Comparison of ENCODE assay signal across 10 cellular contexts in genomic region chr2:178448968-178449661, GRCh38. TPM values are rescaled to one million over a fixed set of nuclear protein-coding genes. Genes with fewer than 3 reads are reported as not detected.
DNase-seq lines count a peak whose midpoint lies in the region; ATAC-seq and TF ChIP-seq lines count a peak whose summit lies in the region.
"Had no signal": no experiment of that assay in that cellular context is flagged by ENCODE, and none has a peak within 500 bp of the region (broad histone marks: within the 10 kb centered on the region; RNA-seq: fewer than 3 reads in every experiment).

No MANE protein-coding gene starts in this region.

- peaks cover 31% of the 10 kb centered on the region for H3K79me2 ChIP-seq in GM23338 (replicated peaks; ENCODE audit: insufficient read depth)

- peaks cover 18% of the 10 kb centered on the region for H3K4me1 Mint-ChIP-seq in GM23338
- H3K4me1 Mint-ChIP-seq in activated naive CD8-positive, alpha-beta T cell treated with anti-CD3 and anti-CD28 coated beads, Interleukin-2, amount 50 U/mL, for 24 hours: peaks cover 38% of the 10 kb centered on the region

- 60 to 90% methylated on average over 2 to 3 of the region's 4 CpGs for WGBS in mesodermal cell (ENCODE audit: insufficient coverage in 2 of 2), 2 experiments

- H3F3A ChIP-seq in GM23338 (replicated peaks; ENCODE audit: low read depth): 0 out of 2 replicates have a peak, but pooled peaks cover 4% of the 10 kb centered on the region

- no peaks in the 10 kb centered on the region for H3K27me3 ChIP-seq in GM23338 (ENCODE audit: insufficient read depth)
- H3K27me3 ChIP-seq: uterus had no signal

- no peaks in the 10 kb centered on the region for H3K9me3 ChIP-seq in mesodermal cell (ENCODE audit: control insufficient read depth, low read length)
- H3K9me3 ChIP-seq: uterus had no signal

- peak overlapping the region; percentile 87 for H3K4me3 Mint-ChIP-seq in GM23338
- H3K4me3 Mint-ChIP-seq in activated naive CD8-positive, alpha-beta T cell treated with anti-CD3 and anti-CD28 coated beads, Interleukin-2, amount 50 U/mL, for 24 hours: peak overlapping the region; percentile 89

- H3K36me3 ChIP-seq in GM23338 (ENCODE audit: insufficient read depth) (peaks cover 29% of the 10 kb centered on the region; the same call in 1 of the 2 replicates), mesodermal cell (ENCODE audit: control insufficient read depth, insufficient read depth, low read length) (peaks cover 46% of the 10 kb centered on the region)
- H3K36me3 ChIP-seq: uterus had no signal

- H3K36me3 Mint-ChIP-seq in GM23338 (ENCODE audit: low read depth): peaks cover 43% of the 10 kb centered on the region
- H3K36me3 Mint-ChIP-seq in activated naive CD8-positive, alpha-beta T cell treated with anti-CD3 and anti-CD28 coated beads, Interleukin-2, amount 50 U/mL, for 24 hours (ENCODE audit: low read depth): peaks cover 36% of the 10 kb centered on the region

- TF ChIP-seq CTCF in AG04449 (IDR thresholded peaks at IDR 0.05; ENCODE audit: insufficient read depth, low read length, missing control alignments) (no peak), GM23338 (conservative IDR thresholded peaks at IDR 0.05; ENCODE audit: low read depth in 2 of 2) (no peak)

- no peaks in the 10 kb centered on the region for H3K9me2 ChIP-seq in GM23338 (ENCODE audit: insufficient read depth)

- no peak for ATAC-seq in GM23338
- no peak for ATAC-seq in activated naive CD8-positive, alpha-beta T cell treated with anti-CD3 and anti-CD28 coated beads, Interleukin-2, amount 50 U/mL, for 24 hours
- ATAC-seq in HG03097 (IDR thresholded peaks at IDR 0.05; ENCODE audit: low FRiP score, unreplicated experiment): no peak

- H3K4me3 ChIP-seq in AG04449 (ENCODE audit: low read depth, low read length): peak overlapping the region; percentile 94
- peak overlapping the region; percentile 80 for H3K4me3 ChIP-seq in GM23338
- peak overlapping the region; percentile 74 for H3K4me3 ChIP-seq in mesodermal cell (ENCODE audit: extremely low read depth, insufficient read depth, low read length, poor library complexity, severe bottlenecking)

- POLR2A ChIA-PET in AG04449 (lab: Yijun Ruan, JAX): interaction anchor here (0.6 kb wide), 1 partner anchor 19 kb away, joined by 5 read pairs; no protein-coding TSS in a partner anchor

- peaks cover 7% of the 10 kb centered on the region for H4K20me1 ChIP-seq in GM23338 (replicated peaks; ENCODE audit: insufficient read depth)

- no peak overlapping the region for H3K27ac ChIP-seq in GM23338 (ENCODE audit: low read depth)
- H3K27ac ChIP-seq in mesodermal cell (ENCODE audit: low read depth, low read length, severe bottlenecking): no peak overlapping the region

- peaks cover 9% of the 10 kb centered on the region for H3K4me1 ChIP-seq in GM23338 (ENCODE audit: insufficient read depth)
- no peaks in the 10 kb centered on the region for H3K4me1 ChIP-seq in mesodermal cell (ENCODE audit: control insufficient read depth, insufficient read depth, low read length, poor library complexity, severe bottlenecking)
- H3K4me1 ChIP-seq: uterus had no signal

- peak overlapping the region; percentile 92 for H3K4me2 ChIP-seq in GM23338

- H3K9me3 Mint-ChIP-seq in GM23338: no peaks in the 10 kb centered on the region
- no peaks in the 10 kb centered on the region for H3K9me3 Mint-ChIP-seq in activated naive CD8-positive, alpha-beta T cell treated with anti-CD3 and anti-CD28 coated beads, Interleukin-2, amount 50 U/mL, for 24 hours

- H3K27ac Mint-ChIP-seq in GM23338: no peak overlapping the region
- H3K27ac Mint-ChIP-seq in activated naive CD8-positive, alpha-beta T cell treated with anti-CD3 and anti-CD28 coated beads, Interleukin-2, amount 50 U/mL, for 24 hours: peak overlapping the region; percentile 37

- CTCF ChIA-PET in AG04449 (lab: Yijun Ruan, JAX): interaction anchor here (1.1 to 1.4 kb wide), 3 partner anchors 30 to 31 kb away, joined by 3 to 5 read pairs (median 3); partner anchors contain the start of gene PLEKHA3

- H3K27me3 Mint-ChIP-seq in GM23338 (ENCODE audit: insufficient read depth, low read depth, poor library complexity): peaks cover 7% of the 10 kb centered on the region
- H3K27me3 Mint-ChIP-seq in activated naive CD8-positive, alpha-beta T cell treated with anti-CD3 and anti-CD28 coated beads, Interleukin-2, amount 50 U/mL, for 24 hours: no peaks in the 10 kb centered on the region

- DNase-seq in AG04449 (ENCODE audit: low read depth, low spot score) (no peak), GM23338 (ENCODE audit: low spot score) (no peak), superior temporal gyrus (ENCODE audit: extremely low spot score) (no peak), SIG-M5 treated with dmso at 0.1 percent for 504 hours (lab: John Stamatoyannopoulos, UW; ENCODE audit: unreplicated experiment) (no peak), cerebellar cortex (ENCODE audit: low spot score) (no peak)
- no peak for DNase-seq in activated naive CD8-positive, alpha-beta T cell treated with anti-CD3 and anti-CD28 coated beads, Interleukin-2, amount 50 U/mL, for 24 hours
- DNase-seq: effector CD4-positive, alpha-beta T cell; uterus had no signal

- no peak overlapping the region for H2AFZ ChIP-seq in GM23338

TF ChIP-seq in GM23338, 12 proteins besides CTCF, POLR2A, EP300 and RAD21 (continues in another document):
- TF ChIP-seq, protein P1, sequence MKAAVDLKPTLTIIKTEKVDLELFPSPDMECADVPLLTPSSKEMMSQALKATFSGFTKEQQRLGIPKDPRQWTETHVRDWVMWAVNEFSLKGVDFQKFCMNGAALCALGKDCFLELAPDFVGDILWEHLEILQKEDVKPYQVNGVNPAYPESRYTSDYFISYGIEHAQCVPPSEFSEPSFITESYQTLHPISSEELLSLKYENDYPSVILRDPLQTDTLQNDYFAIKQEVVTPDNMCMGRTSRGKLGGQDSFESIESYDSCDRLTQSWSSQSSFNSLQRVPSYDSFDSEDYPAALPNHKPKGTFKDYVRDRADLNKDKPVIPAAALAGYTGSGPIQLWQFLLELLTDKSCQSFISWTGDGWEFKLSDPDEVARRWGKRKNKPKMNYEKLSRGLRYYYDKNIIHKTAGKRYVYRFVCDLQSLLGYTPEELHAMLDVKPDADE (IDR thresholded peaks at IDR 0.05): no peak
- TF ChIP-seq POLR2AphosphoS5 (IDR thresholded peaks at IDR 0.05; ENCODE audit: low read depth) (no peak), NANOG (IDR thresholded peaks at IDR 0.05; ENCODE audit: borderline replicate concordance) (no peak), EZH2 (IDR thresholded peaks at IDR 0.05; ENCODE audit: low read depth, unreplicated experiment) (no peak), REST (IDR thresholded peaks at IDR 0.05; ENCODE audit: unreplicated experiment) (no peak), ZNF331 (CRISPR knock-in tag; IDR thresholded peaks at IDR 0.05; ENCODE audit: low read depth) (no peak), JUNB (IDR thresholded peaks at IDR 0.05; ENCODE audit: unreplicated experiment) (no peak), STAT1 (IDR thresholded peaks at IDR 0.05; ENCODE audit: unreplicated experiment) (no peak), ZNF114 (CRISPR knock-in tag; IDR thresholded peaks at IDR 0.05) (no peak), CREB1 (CRISPR knock-in tag; IDR thresholded peaks at IDR 0.05; ENCODE audit: low read depth) (no peak), EZH2phosphoT487 (IDR thresholded peaks at IDR 0.05; ENCODE audit: unreplicated experiment) (no peak)

RNA-seq across cellular contexts. Expression of gene PRKRA, which starts 1.9 kb away (rescaled TPM):
- total RNA-seq in GM23338 (2014; rRNA removed; shearing (Covaris generic)): 63.8 and 67.1 TPM in 2 replicates
- 38.6 and 44.0 TPM in 2 replicates for polyA plus RNA-seq in GM23338 (2016; fragmentation: Nextera tagmentation; extraction: Ambion mirVana)
- 62.0 TPM for polyA plus RNA-seq in mesodermal cell (2013, experiment 1 of 2)
- 63.7 TPM for polyA plus RNA-seq in mesodermal cell (2013, experiment 2 of 2)

RNA-seq across cellular contexts. Expression of gene PJVK, which starts 2.1 kb away (rescaled TPM):
- total RNA-seq in GM23338 (2014; rRNA removed; shearing (Covaris generic)): 2.1 and 3.0 TPM in 2 replicates
- polyA plus RNA-seq in GM23338 (2016; fragmentation: Nextera tagmentation; extraction: Ambion mirVana): 1.5 and 1.6 TPM in 2 replicates
- polyA plus RNA-seq in mesodermal cell (2013, experiment 1 of 2): 3.1 TPM
- 2.4 TPM for polyA plus RNA-seq in mesodermal cell (2013, experiment 2 of 2)

RNA-seq across cellular contexts. Expression of gene FKBP7, which starts 29.3 kb away (rescaled TPM):
- total RNA-seq in GM23338 (2014; rRNA removed; shearing (Covaris generic)): 8.3 and 8.6 TPM in 2 replicates
- 9.0 and 12.1 TPM in 2 replicates for polyA plus RNA-seq in GM23338 (2016; fragmentation: Nextera tagmentation; extraction: Ambion mirVana)
- polyA plus RNA-seq in mesodermal cell (2013, experiment 1 of 2): 60.5 TPM
- polyA plus RNA-seq in mesodermal cell (2013, experiment 2 of 2): 67.5 TPM

RNA-seq across cellular contexts. Expression of gene PLEKHA3, which starts 31.1 kb away (rescaled TPM):
- 8.8 and 10.6 TPM in 2 replicates for total RNA-seq in GM23338 (2014; rRNA removed; shearing (Covaris generic))
- polyA plus RNA-seq in GM23338 (2016; fragmentation: Nextera tagmentation; extraction: Ambion mirVana): 15.2 and 16.1 TPM in 2 replicates
- 16.4 TPM for polyA plus RNA-seq in mesodermal cell (2013, experiment 1 of 2)
- polyA plus RNA-seq in mesodermal cell (2013, experiment 2 of 2): 12.3 TPM
